ENCODE assay signal across 12 cellular contexts in the genomic region with DNA sequence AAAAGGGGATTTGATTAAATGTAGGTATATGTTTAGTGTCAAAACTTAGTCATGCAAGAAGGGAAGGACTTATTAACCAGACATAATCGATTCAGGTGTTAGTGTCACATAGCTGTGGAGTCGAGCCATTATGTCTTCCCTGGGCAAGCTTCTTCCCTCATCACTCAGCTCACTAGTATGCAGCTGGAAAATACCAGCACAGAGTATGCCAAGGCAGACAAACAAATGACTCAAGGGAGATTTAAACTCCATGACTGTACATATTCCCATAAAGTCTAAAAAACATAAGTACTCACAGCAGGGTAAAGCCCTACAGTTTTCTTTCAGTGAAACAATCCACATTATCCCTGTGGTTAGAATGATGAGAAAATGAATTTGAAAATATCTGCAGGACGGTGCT.
A peak's percentile ranks its signal among the peaks of the same experiment; 100 is the strongest.
DNase-seq lines count a peak whose midpoint lies in the region; ATAC-seq and TF ChIP-seq lines count a peak whose summit lies in the region.
"Had no signal": no experiment of that assay in that cellular context is flagged by ENCODE, and none has a peak within 500 bp of the region (broad histone marks: within the 10 kb centered on the region; RNA-seq: fewer than 3 reads in every experiment).

No MANE protein-coding gene starts in this region.

- ATAC-seq in RWPE2 (ENCODE audit: low read depth) = peak; percentile 87
- no peak for ATAC-seq in HG03354 (IDR thresholded peaks at IDR 0.05; ENCODE audit: poor library complexity, severe bottlenecking, unreplicated experiment)
- no peak for ATAC-seq in GM21360 (IDR thresholded peaks at IDR 0.05; ENCODE audit: unreplicated experiment)
- ATAC-seq: activated T-cell treated with anti-CD3 and anti-CD28 coated beads, Interleukin-2, amount 50 U/mL, for 72 hours; mucosa of descending colon had no signal

- H3K4me3 ChIP-seq in RWPE2 (ENCODE audit: severe bottlenecking) (no peak overlapping the region), fibroblast of lung (replicated peaks in 1 of 4; ENCODE audit: control extremely low read depth in 1 of 4, insufficient read depth in 1 of 4, low read depth in 3 of 4, low read length in 4 of 4) (no peak overlapping the region), retinal pigment epithelial cell (ENCODE audit: low read length) (no peak overlapping the region)
- H3K4me3 ChIP-seq: mucosa of descending colon had no signal

- H3K9ac ChIP-seq in fibroblast of lung (ENCODE audit: insufficient read depth, low read length) = no peak overlapping the region

- H3K4me2 ChIP-seq in fibroblast of lung (ENCODE audit: extremely low read depth, insufficient read depth, low read length) = no peak overlapping the region

- no peaks in the 10 kb centered on the region for H3K36me3 ChIP-seq in RWPE2 (ENCODE audit: low read depth)
- H3K36me3 ChIP-seq in fibroblast of lung (ENCODE audit: control insufficient read depth, insufficient read depth, low read length) = no peaks in the 10 kb centered on the region

- H3K27ac ChIP-seq in RWPE2 (ENCODE audit: poor library complexity, severe bottlenecking) = no peak overlapping the region
- no peak overlapping the region for H3K27ac ChIP-seq in fibroblast of lung (ENCODE audit: insufficient read depth, low read length)

- TF ChIP-seq CTCF in RWPE2 (IDR thresholded peaks at IDR 0.05; ENCODE audit: poor library complexity, severe bottlenecking) = no peak
- no peak for TF ChIP-seq CTCF in fibroblast of lung (conservative IDR thresholded peaks at IDR 0.05 in 1 of 2, IDR thresholded peaks at IDR 0.05 in 1 of 2; ENCODE audit: low read depth in 1 of 2, low read length in 2 of 2)
- TF ChIP-seq CTCF in retinal pigment epithelial cell (conservative IDR thresholded peaks at IDR 0.05; ENCODE audit: low read depth, low read length) = no peak

- DNase-seq in GM03348 (ENCODE audit: low spot score) (peak; percentile 30), RWPE2 (ENCODE audit: low spot score) (no peak), fibroblast of lung (ENCODE audit: low read depth in 2 of 2) (peak; percentile 56 to 79), retinal pigment epithelial cell (ENCODE audit: low read depth) (peak; percentile 3), T-helper 1 cell (no peak), COR-L47 (lab: John Stamatoyannopoulos, UW) (no peak)
- DNase-seq: activated CD4-positive, alpha-beta T cell treated with anti-CD3 and anti-CD28 coated beads for 4 hours; activated T-cell treated with anti-CD3 and anti-CD28 coated beads, Interleukin-2, amount 50 U/mL, for 72 hours; mucosa of descending colon; NCI-H2107 had no signal

- H3K79me2 ChIP-seq in fibroblast of lung (ENCODE audit: control insufficient read depth, insufficient read depth, low read length) = no peaks in the 10 kb centered on the region

- H2AFZ ChIP-seq in fibroblast of lung (ENCODE audit: low read length) = no peak overlapping the region

- no peaks in the 10 kb centered on the region for H4K20me1 ChIP-seq in fibroblast of lung (ENCODE audit: control insufficient read depth, extremely low read depth, insufficient read depth, low read length)

- H3K27me3 ChIP-seq in RWPE2 (ENCODE audit: insufficient read depth, poor library complexity, severe bottlenecking) = no peaks in the 10 kb centered on the region
- H3K27me3 ChIP-seq in fibroblast of lung (ENCODE audit: control insufficient read depth, insufficient read depth, low read length) = no peaks in the 10 kb centered on the region

- H3K9me3 ChIP-seq in RWPE2 (ENCODE audit: severe bottlenecking) (no peaks in the 10 kb centered on the region), fibroblast of lung (ENCODE audit: control insufficient read depth, insufficient read depth, low read depth, low read length) (no peaks in the 10 kb centered on the region)
- H3K9me3 ChIP-seq: mucosa of descending colon had no signal

- H3K4me1 ChIP-seq in RWPE2 (ENCODE audit: insufficient read depth, poor library complexity, severe bottlenecking) (no peaks in the 10 kb centered on the region), fibroblast of lung (ENCODE audit: control insufficient read depth, extremely low read depth, insufficient read depth, low read length) (no peaks in the 10 kb centered on the region)

Comparison
In these comparisons a context has a peak if more than half of its experiments do, and no peak if none do; other contexts are left out.
1. DNase-seq: peak in GM03348 (single experiment), fibroblast of lung (2 of 2) and retinal pigment epithelial cell (single experiment); none in RWPE2 (single experiment), T-helper 1 cell (0 of 5) and COR-L47 (single experiment).